Comparison of ENCODE assay signal across 14 cellular contexts in genomic region chr2:104434966-104435365, GRCh38.
DNase-seq lines count a peak whose midpoint lies in the region; ATAC-seq and TF ChIP-seq lines count a peak whose summit lies in the region.
"Had no signal": no experiment of that assay in that cellular context is flagged by ENCODE, and none has a peak within 500 bp of the region (broad histone marks: within the 10 kb centered on the region; RNA-seq: fewer than 3 reads in every experiment).

No MANE protein-coding gene starts in this region.

- peaks cover 3 to 16% of the 10 kb centered on the region in 2 donors for H3K9me3 Mint-ChIP-seq in effector memory CD8-positive, alpha-beta T cell
- no peaks in the 10 kb centered on the region for H3K9me3 Mint-ChIP-seq in activated CD4-positive, alpha-beta T cell treated with anti-CD3 and anti-CD28 coated beads, Interleukin-2, amount 10 ng/mL, durations not matched to agents 24 days and 14 days

- H3K27me3 ChIP-seq in DOHH2 (ENCODE audit: control insufficient read depth, low read length) (no peaks in the 10 kb centered on the region), dorsolateral prefrontal cortex (no peaks in the 10 kb centered on the region), neural cell (ENCODE audit: insufficient read depth, low read depth, low read length) (no peaks in the 10 kb centered on the region)

- peaks cover 0 to 3% of the 10 kb centered on the region in 2 donors for H3K4me1 Mint-ChIP-seq in effector memory CD8-positive, alpha-beta T cell (ENCODE audit: low read depth in 2 of 2)
- H3K4me1 Mint-ChIP-seq in activated CD4-positive, alpha-beta T cell treated with anti-CD3 and anti-CD28 coated beads, Interleukin-2, amount 10 ng/mL, durations not matched to agents 24 days and 14 days: peaks cover 6% of the 10 kb centered on the region

- ATAC-seq in effector memory CD8-positive, alpha-beta T cell (replicated peaks): no peak

- no peak overlapping the region for H3K27ac Mint-ChIP-seq in effector memory CD8-positive, alpha-beta T cell
- H3K27ac Mint-ChIP-seq in activated CD4-positive, alpha-beta T cell treated with anti-CD3 and anti-CD28 coated beads, Interleukin-2, amount 10 ng/mL, durations not matched to agents 24 days and 14 days: no peak overlapping the region

- no peak for TF ChIP-seq EP300 in neural cell (conservative IDR thresholded peaks at IDR 0.05; ENCODE audit: poor library complexity, severe bottlenecking)

- peaks cover 4% of the 10 kb centered on the region; the same call in 1 of the 2 replicates for H3K9me3 ChIP-seq in DOHH2 (ENCODE audit: control insufficient read depth, insufficient read depth, low read length)
- H3K9me3 ChIP-seq in neural cell (ENCODE audit: low read length): no peaks in the 10 kb centered on the region
- H3K9me3 ChIP-seq: prostate gland, transverse colon had no signal

- no peak for TF ChIP-seq CTCF in DOHH2 (IDR thresholded peaks at IDR 0.05; ENCODE audit: low read depth, low read length, poor library complexity, severe bottlenecking)
- no peak for TF ChIP-seq CTCF in LNCaP clone FGC (IDR thresholded peaks at IDR 0.05; ENCODE audit: control insufficient read depth, extremely low read depth, insufficient read depth)
- no peak for TF ChIP-seq CTCF in dorsolateral prefrontal cortex (IDR thresholded peaks at IDR 0.05 in 54 of 56, conservative IDR thresholded peaks at IDR 0.05 in 2 of 56; ENCODE audit: low read depth in 1 of 56, partially characterized antibody in 56 of 56)
- TF ChIP-seq CTCF in neural cell (IDR thresholded peaks at IDR 0.05; ENCODE audit: poor library complexity, severe bottlenecking): no peak

- peak overlapping the region in 1 of 2 donors; percentile 8 for H3K4me3 Mint-ChIP-seq in effector memory CD8-positive, alpha-beta T cell
- H3K4me3 Mint-ChIP-seq in activated CD4-positive, alpha-beta T cell treated with anti-CD3 and anti-CD28 coated beads, Interleukin-2, amount 10 ng/mL, durations not matched to agents 24 days and 14 days: no peak overlapping the region

- H3K9ac ChIP-seq in neural cell (ENCODE audit: low read length): peak overlapping the region; percentile 69

- H3K4me2 ChIP-seq in DOHH2 (ENCODE audit: low read length) (peak overlapping the region; percentile 77), neural cell (ENCODE audit: low read length) (peak overlapping the region; percentile 2)

- no peaks in the 10 kb centered on the region for H3K27me3 Mint-ChIP-seq in effector memory CD8-positive, alpha-beta T cell
- peaks cover 18% of the 10 kb centered on the region for H3K27me3 Mint-ChIP-seq in activated CD4-positive, alpha-beta T cell treated with anti-CD3 and anti-CD28 coated beads, Interleukin-2, amount 10 ng/mL, durations not matched to agents 24 days and 14 days

- H2AFZ ChIP-seq in neural cell (ENCODE audit: low read depth, low read length): peak overlapping the region; percentile 21

- peaks cover 11% of the 10 kb centered on the region for H3K79me2 ChIP-seq in DOHH2 (ENCODE audit: control insufficient read depth, low read length)
- peaks cover 18% of the 10 kb centered on the region for H3K79me2 ChIP-seq in neural cell (replicated peaks; ENCODE audit: insufficient read depth, low read length)

- no peaks in the 10 kb centered on the region for H3K9me2 ChIP-seq in DOHH2 (replicated peaks; ENCODE audit: control insufficient read depth, low read length)
- no peaks in the 10 kb centered on the region for H3K9me2 ChIP-seq in neural cell (ENCODE audit: insufficient read depth, low read length)

- no peaks in the 10 kb centered on the region; the same call in 1 of the 2 replicates for H3F3A ChIP-seq in DOHH2 (ENCODE audit: control insufficient read depth, insufficient read depth)
- peaks cover 5% of the 10 kb centered on the region for H3F3A ChIP-seq in neural cell (ENCODE audit: insufficient read depth, low read length, poor library complexity, severe bottlenecking)

- H4K20me1 ChIP-seq in DOHH2 (ENCODE audit: control insufficient read depth, insufficient read depth, low read depth, low read length) (no peaks in the 10 kb centered on the region), neural cell (ENCODE audit: insufficient read depth) (no peaks in the 10 kb centered on the region)

- H3K27ac ChIP-seq in DOHH2 (ENCODE audit: low read depth, low read length): peak overlapping the region; percentile 78
- peak overlapping the region in 57 of 59 donors; percentile 42 to 97 (median 91) for H3K27ac ChIP-seq in dorsolateral prefrontal cortex
- peak overlapping the region; percentile 77 for H3K27ac ChIP-seq in neural cell (ENCODE audit: low read length)
- H3K27ac ChIP-seq: prostate gland, transverse colon had no signal

- no peaks in the 10 kb centered on the region for H3K36me3 Mint-ChIP-seq in effector memory CD8-positive, alpha-beta T cell (ENCODE audit: insufficient read depth)
- no peaks in the 10 kb centered on the region for H3K36me3 Mint-ChIP-seq in activated CD4-positive, alpha-beta T cell treated with anti-CD3 and anti-CD28 coated beads, Interleukin-2, amount 10 ng/mL, durations not matched to agents 24 days and 14 days (ENCODE audit: low read depth)

- peak overlapping the region; percentile 78 for H3K4me3 ChIP-seq in DOHH2 (ENCODE audit: low read length)
- H3K4me3 ChIP-seq in LNCaP clone FGC (ENCODE audit: low read depth, low read length): 0 out of 2 replicates have a peak overlapping the region, but pooled peaks have one; percentile 1
- H3K4me3 ChIP-seq in dorsolateral prefrontal cortex: peak overlapping the region; percentile 32 to 71 (median 56)
- H3K4me3 ChIP-seq in neural cell (ENCODE audit: low read length): peak overlapping the region; percentile 59
- H3K4me3 ChIP-seq: prostate gland had no signal

- H3K4me1 ChIP-seq in DOHH2 (ENCODE audit: control insufficient read depth, low read length): peaks cover 36% of the 10 kb centered on the region
- H3K4me1 ChIP-seq: prostate gland, transverse colon had no signal

- no peak for TF ChIP-seq RAD21 in neural cell (conservative IDR thresholded peaks at IDR 0.05)

- intact Hi-C loops in dorsolateral prefrontal cortex (cut with DNase I): loop anchor here (5.0 kb wide), 2 partner anchors 67 to 417 kb away; partner anchors contain the start of gene POU3F3 (in 1 of the 2)
- intact Hi-C loops in activated CD4-positive, alpha-beta T cell treated with anti-CD3 and anti-CD28 coated beads, Interleukin-2, amount 10 ng/mL, durations not matched to agents 24 days and 14 days (cut with micrococcal nuclease): no loop called here

- H3K36me3 ChIP-seq in DOHH2 (ENCODE audit: control insufficient read depth, low read length): peaks cover 14% of the 10 kb centered on the region; the same call in 1 of the 2 replicates
- H3K36me3 ChIP-seq in neural cell (ENCODE audit: insufficient read depth, low read length): no peaks in the 10 kb centered on the region
- H3K36me3 ChIP-seq: prostate gland, transverse colon had no signal

- DNase-seq in LNCaP clone FGC (ENCODE audit: low read depth) (no peak), dorsolateral prefrontal cortex (no peak), RKO (ENCODE audit: low spot score) (no peak)
- DNase-seq in stimulated activated CD4-positive, alpha-beta T cell treated with anti-CD3 and anti-CD28 coated beads, Interleukin-4, amount 100 ng/mL, for 4 hours: no peak
- DNase-seq in effector memory CD8-positive, alpha-beta T cell: no peak
- DNase-seq in activated CD4-positive, alpha-beta T cell treated with anti-CD3 and anti-CD28 coated beads, Interleukin-2, amount 10 ng/mL, durations not matched to agents 24 days and 14 days: no peak
- DNase-seq: dermis blood vessel endothelial cell, DMS79 treated with DMSO at 0.1 percent for 48 hours, IMR-90, NCI-H446 treated with DMSO at 0.1 percent for 48 hours had no signal

TF ChIP-seq in neural cell, 6 proteins besides CTCF, POLR2A, EP300 and RAD21:
- TF ChIP-seq SMC3 (conservative IDR thresholded peaks at IDR 0.05; ENCODE audit: poor library complexity) (no peak), MXI1 (conservative IDR thresholded peaks at IDR 0.05; ENCODE audit: poor library complexity, severe bottlenecking) (no peak), EZH2 (IDR thresholded peaks at IDR 0.05; ENCODE audit: borderline replicate concordance, insufficient read depth, low read length, poor library complexity, severe bottlenecking) (no peak), REST (IDR thresholded peaks at IDR 0.05; ENCODE audit: borderline replicate concordance) (no peak), TAF1 (IDR thresholded peaks at IDR 0.05; ENCODE audit: low read depth) (no peak)

Comparison
In these comparisons a context has a peak if more than half of its experiments do, and no peak if none do; other contexts are left out.
1. H3K4me3 ChIP-seq: peak in every context shown above with its lines; median percentile 78 in DOHH2; 59 in neural cell; 56 in dorsolateral prefrontal cortex; 1 in LNCaP clone FGC.